8 cellular contexts compared by ENCODE assay signal in the genomic region with DNA sequence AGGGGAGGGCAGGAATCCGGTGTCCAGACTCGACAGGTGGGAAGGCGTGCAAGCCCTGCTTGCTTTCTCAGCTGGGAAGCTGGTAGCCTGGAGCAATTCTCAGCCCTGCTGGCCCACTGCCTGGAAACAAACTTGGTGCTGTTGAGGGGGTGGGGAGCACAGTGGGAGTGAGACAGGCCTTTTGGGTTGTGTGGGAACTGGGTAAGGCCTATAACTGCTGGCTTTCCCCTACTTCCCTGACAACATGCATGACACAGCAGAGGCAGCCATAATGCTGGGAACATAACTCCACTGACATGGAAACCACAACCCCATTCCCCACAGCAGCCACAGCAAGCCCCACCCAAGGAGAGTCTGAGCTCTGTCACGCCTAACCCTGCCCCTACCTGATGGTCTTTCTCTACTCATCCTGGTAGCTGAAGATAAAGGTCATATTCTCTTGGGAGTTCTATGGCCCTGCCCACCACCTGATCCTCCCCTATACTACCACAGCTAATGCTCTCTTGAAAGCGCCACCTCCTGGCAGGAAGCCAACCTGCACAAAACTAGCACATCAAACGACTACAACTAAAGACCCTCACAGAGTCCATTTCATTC.
DNase-seq lines count a peak whose midpoint lies in the region; ATAC-seq and TF ChIP-seq lines count a peak whose summit lies in the region.

No MANE protein-coding gene starts in this region.

- H3K9me2 ChIP-seq in MM.1S (replicated peaks; ENCODE audit: insufficient read depth, low read length), result no peaks in the 10 kb centered on the region

- H4K20me1 ChIP-seq in MM.1S (ENCODE audit: insufficient read depth, low read length), result no peaks in the 10 kb centered on the region

- H3K9ac ChIP-seq in MM.1S (ENCODE audit: low read length), result no peak overlapping the region

- no peaks in the 10 kb centered on the region for H3F3A ChIP-seq in MM.1S (ENCODE audit: insufficient read depth, low read length)

- no peak overlapping the region for H3K4me2 ChIP-seq in MM.1S (ENCODE audit: low read depth, low read length)

- H3K79me2 ChIP-seq in MM.1S (ENCODE audit: low read length), result no peaks in the 10 kb centered on the region

- H3K27me3 ChIP-seq in MM.1S (replicated peaks; ENCODE audit: insufficient read depth, low read length), result no peaks in the 10 kb centered on the region

- no peak overlapping the region for H3K27ac ChIP-seq in MM.1S (ENCODE audit: low read length)

- no peaks in the 10 kb centered on the region for H3K36me3 ChIP-seq in MM.1S (replicated peaks; ENCODE audit: insufficient read depth, low read length)

- H3K9me3 ChIP-seq in MM.1S (replicated peaks; ENCODE audit: insufficient read depth, low read length), result no peaks in the 10 kb centered on the region

- no peak overlapping the region for H3K4me3 ChIP-seq in MM.1S (ENCODE audit: low read length)

- H2AFZ ChIP-seq in MM.1S (ENCODE audit: low read length), result no peak overlapping the region

- ATAC-seq in GM21526 (IDR thresholded peaks at IDR 0.05; ENCODE audit: low FRiP score, unreplicated experiment), result peak; percentile 60
- no peak for ATAC-seq in GM21381 (IDR thresholded peaks at IDR 0.05; ENCODE audit: unreplicated experiment)

- H3K4me1 ChIP-seq in MM.1S (ENCODE audit: low read length), result no peaks in the 10 kb centered on the region

- peak; percentile 57 for DNase-seq in EH (ENCODE audit: low read depth)
- DNase-seq in MM.1S, result peak; percentile 13
- DNase-seq in activated naive CD4-positive, alpha-beta T cell treated with anti-CD3 and anti-CD28 coated beads, Interleukin-2, amount 50 U/mL, for 16 hours, result peak; percentile 28
- DNase-seq in renal cortical epithelial cell (ENCODE audit: low read depth), result peak; percentile 92
- DNase-seq in NCI-H2227 treated with DMSO at 0.1 percent for 48 hours (lab: John Stamatoyannopoulos, UW), result no peak
- no peak for DNase-seq in OCI-M2 (lab: John Stamatoyannopoulos, UW; ENCODE audit: unreplicated experiment)

- TF ChIP-seq CTCF in MM.1S (IDR thresholded peaks at IDR 0.05; ENCODE audit: low read length), result peak; percentile 63

Comparison
In these comparisons a context has a peak if more than half of its experiments do, and no peak if none do; other contexts are left out.
1. DNase-seq: peak in EH (single experiment), MM.1S (single experiment), activated naive CD4-positive, alpha-beta T cell treated with anti-CD3 and anti-CD28 coated beads, Interleukin-2, amount 50 U/mL, for 16 hours (single experiment) and renal cortical epithelial cell (single experiment); none in NCI-H2227 treated with DMSO at 0.1 percent for 48 hours (single experiment) and OCI-M2 (single experiment).